Comparison of ENCODE assay signal across 1 cellular context in the genomic region with DNA sequence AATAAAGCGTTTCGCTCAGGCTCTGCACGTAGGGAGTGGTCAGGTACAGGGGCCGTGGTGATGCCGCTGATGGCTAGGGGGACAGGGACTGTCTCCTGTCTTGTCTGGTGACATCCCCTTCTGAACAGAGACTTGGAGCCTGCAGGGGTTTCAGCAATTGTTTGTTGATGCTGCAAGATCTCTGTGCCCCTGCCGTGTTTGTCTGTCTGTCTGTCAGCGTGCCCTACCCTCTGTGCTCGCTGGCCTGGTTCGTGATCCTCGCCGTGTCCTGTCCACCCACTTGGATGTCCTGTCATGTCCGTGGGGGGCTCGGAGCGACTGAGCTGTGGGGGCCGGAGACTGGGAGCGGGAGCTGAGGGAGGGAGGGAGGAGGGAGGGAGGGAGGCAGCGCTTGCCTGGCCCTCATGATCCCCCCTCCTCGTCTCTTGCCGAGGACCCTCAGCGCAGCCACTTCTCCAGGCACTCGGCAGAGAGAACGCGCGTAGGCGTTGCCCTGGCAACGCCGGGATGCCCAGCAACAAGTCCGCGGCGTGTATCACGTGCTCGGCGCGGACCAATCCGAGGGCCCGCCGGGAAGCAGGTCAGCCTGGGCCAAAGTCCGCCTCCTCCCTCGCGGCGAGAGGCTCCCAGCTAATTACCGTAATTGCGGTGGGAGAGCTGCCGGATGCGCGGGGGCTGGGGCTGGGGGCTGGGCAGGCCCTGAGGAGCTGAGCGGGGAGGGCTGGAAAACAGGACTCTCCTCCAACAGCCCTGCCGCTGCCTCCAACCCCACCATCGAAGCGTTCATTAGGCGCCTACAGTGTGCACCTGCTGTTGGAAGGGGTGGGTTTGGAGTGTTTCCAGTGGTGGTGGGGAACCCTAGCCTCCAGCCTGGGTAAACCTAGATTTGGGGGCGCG.
TF ChIP-seq lines count a peak whose summit lies in the region.

No MANE protein-coding gene starts in this region.

TF ChIP-seq in endothelial cell of umbilical vein, 7 proteins besides CTCF, POLR2A, EP300 and RAD21 (continued from another document):
- TF ChIP-seq, protein P1, sequence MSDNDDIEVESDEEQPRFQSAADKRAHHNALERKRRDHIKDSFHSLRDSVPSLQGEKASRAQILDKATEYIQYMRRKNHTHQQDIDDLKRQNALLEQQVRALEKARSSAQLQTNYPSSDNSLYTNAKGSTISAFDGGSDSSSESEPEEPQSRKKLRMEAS (IDR thresholded peaks at IDR 0.05; ENCODE audit: insufficient read depth, insufficient read length), result peak; percentile 86
